Comparison of ENCODE assay signal across 26 cellular contexts in genomic region chr21:44626262-44626661, GRCh38. TPM values are rescaled to one million over a fixed set of nuclear protein-coding genes. Genes with fewer than 3 reads are reported as not detected.
"Had no signal": no experiment of that assay in that cellular context is flagged by ENCODE, and none has a peak within 500 bp of the region (broad histone marks: within the 10 kb centered on the region; RNA-seq: fewer than 3 reads in every experiment).

No MANE protein-coding gene starts in this region.

- ATAC-seq: left colon, right lobe of liver, WTC11 had no signal

- DNase-seq: activated CD4-positive, alpha-beta memory T cell treated with anti-CD3 and anti-CD28 coated beads for 36 hours; activated CD4-positive, alpha-beta T cell treated with anti-CD3 and anti-CD28 coated beads for 4 hours; activated naive CD4-positive, alpha-beta T cell treated with Interleukin-2 at 50 U/mL for 16 hours; cerebellar nuclear complex; effector memory CD4-positive, alpha-beta T cell; foreskin melanocyte; glutamatergic neuron; hippocampal formation; islet precursor cell; left colon; right lobe of liver; SHP77; SK-N-SH; small intestine; stimulated activated CD4-positive, alpha-beta T cell treated with anti-CD3 and anti-CD28 coated beads, Interleukin-4, amount 100 ng/mL, for 24 hours; stimulated activated naive CD4-positive, alpha-beta T cell; thyroid gland had no signal

- H3K4me3 Mint-ChIP-seq: activated CD4-positive, alpha-beta memory T cell treated with anti-CD3 and anti-CD28 coated beads for 36 hours; activated T-helper 1 cell treated with anti-CD3 and anti-CD28 coated beads, Interleukin-12 subunit alpha, Interleukin-12 subunit beta, Interleukin-2, Interleukin-4 antibody, amounts not matched to agents 30 ng/mL and 10 ng/mL and 1 ng/mL, durations not matched to agents 14 hours and 24 hours and 36 hours; T-helper 2 cell treated with Interferon-gamma antibody and Interleukin-4, amounts not matched to agents 5 μg/mL and 100 μg/mL, for 36 hours; WTC11 had no signal

- H3K27me3 Mint-ChIP-seq: activated CD4-positive, alpha-beta memory T cell treated with anti-CD3 and anti-CD28 coated beads for 36 hours had no signal

- H3K27ac Mint-ChIP-seq: activated CD4-positive, alpha-beta memory T cell treated with anti-CD3 and anti-CD28 coated beads for 36 hours; activated T-helper 1 cell treated with anti-CD3 and anti-CD28 coated beads, Interleukin-12 subunit alpha, Interleukin-12 subunit beta, Interleukin-2, Interleukin-4 antibody, amounts not matched to agents 30 ng/mL and 10 ng/mL and 1 ng/mL, durations not matched to agents 14 hours and 24 hours and 36 hours; T-helper 2 cell treated with Interferon-gamma antibody and Interleukin-4, amounts not matched to agents 5 μg/mL and 100 μg/mL, for 36 hours; WTC11 had no signal

RNA-seq across cellular contexts. Expression of gene KRTAP10-9, which starts 0.6 kb away (rescaled TPM):
- total RNA-seq: activated CD4-positive, alpha-beta memory T cell treated with anti-CD3 and anti-CD28 coated beads for 36 hours; activated T-helper 1 cell treated with anti-CD3 and anti-CD28 coated beads, Interleukin-12 subunit alpha, Interleukin-12 subunit beta, Interleukin-2, Interleukin-4 antibody, amounts not matched to agents 30 ng/mL and 10 ng/mL and 1 ng/mL, durations not matched to agents 14 hours and 24 hours and 36 hours; astrocyte; breast epithelium; left colon; lung; omental fat pad; pulmonary artery endothelial cell; right lobe of liver; thyroid gland; urinary bladder; WTC11 had no signal

RNA-seq across cellular contexts. Expression of gene KRTAP10-10, which starts 10.9 kb away (rescaled TPM):
- total RNA-seq: activated CD4-positive, alpha-beta memory T cell treated with anti-CD3 and anti-CD28 coated beads for 36 hours; activated T-helper 1 cell treated with anti-CD3 and anti-CD28 coated beads, Interleukin-12 subunit alpha, Interleukin-12 subunit beta, Interleukin-2, Interleukin-4 antibody, amounts not matched to agents 30 ng/mL and 10 ng/mL and 1 ng/mL, durations not matched to agents 14 hours and 24 hours and 36 hours; astrocyte; breast epithelium; left colon; lung; omental fat pad; pulmonary artery endothelial cell; right lobe of liver; thyroid gland; urinary bladder; WTC11 had no signal

RNA-seq across cellular contexts. Expression of gene KRTAP10-8, which starts 14.4 kb away (rescaled TPM):
- total RNA-seq: activated CD4-positive, alpha-beta memory T cell treated with anti-CD3 and anti-CD28 coated beads for 36 hours; activated T-helper 1 cell treated with anti-CD3 and anti-CD28 coated beads, Interleukin-12 subunit alpha, Interleukin-12 subunit beta, Interleukin-2, Interleukin-4 antibody, amounts not matched to agents 30 ng/mL and 10 ng/mL and 1 ng/mL, durations not matched to agents 14 hours and 24 hours and 36 hours; astrocyte; breast epithelium; left colon; lung; omental fat pad; pulmonary artery endothelial cell; right lobe of liver; thyroid gland; urinary bladder; WTC11 had no signal

RNA-seq across cellular contexts. Expression of gene KRTAP10-11, which starts 20.0 kb away (rescaled TPM):
- total RNA-seq: activated CD4-positive, alpha-beta memory T cell treated with anti-CD3 and anti-CD28 coated beads for 36 hours; activated T-helper 1 cell treated with anti-CD3 and anti-CD28 coated beads, Interleukin-12 subunit alpha, Interleukin-12 subunit beta, Interleukin-2, Interleukin-4 antibody, amounts not matched to agents 30 ng/mL and 10 ng/mL and 1 ng/mL, durations not matched to agents 14 hours and 24 hours and 36 hours; astrocyte; breast epithelium; left colon; lung; omental fat pad; pulmonary artery endothelial cell; right lobe of liver; thyroid gland; urinary bladder; WTC11 had no signal

RNA-seq across cellular contexts. Expression of gene KRTAP10-7, which starts 25.9 kb away (rescaled TPM):
- total RNA-seq: activated CD4-positive, alpha-beta memory T cell treated with anti-CD3 and anti-CD28 coated beads for 36 hours; activated T-helper 1 cell treated with anti-CD3 and anti-CD28 coated beads, Interleukin-12 subunit alpha, Interleukin-12 subunit beta, Interleukin-2, Interleukin-4 antibody, amounts not matched to agents 30 ng/mL and 10 ng/mL and 1 ng/mL, durations not matched to agents 14 hours and 24 hours and 36 hours; astrocyte; breast epithelium; left colon; lung; omental fat pad; pulmonary artery endothelial cell; right lobe of liver; thyroid gland; urinary bladder; WTC11 had no signal
